ENCODE assay signal across 10 cellular contexts in the genomic region with DNA sequence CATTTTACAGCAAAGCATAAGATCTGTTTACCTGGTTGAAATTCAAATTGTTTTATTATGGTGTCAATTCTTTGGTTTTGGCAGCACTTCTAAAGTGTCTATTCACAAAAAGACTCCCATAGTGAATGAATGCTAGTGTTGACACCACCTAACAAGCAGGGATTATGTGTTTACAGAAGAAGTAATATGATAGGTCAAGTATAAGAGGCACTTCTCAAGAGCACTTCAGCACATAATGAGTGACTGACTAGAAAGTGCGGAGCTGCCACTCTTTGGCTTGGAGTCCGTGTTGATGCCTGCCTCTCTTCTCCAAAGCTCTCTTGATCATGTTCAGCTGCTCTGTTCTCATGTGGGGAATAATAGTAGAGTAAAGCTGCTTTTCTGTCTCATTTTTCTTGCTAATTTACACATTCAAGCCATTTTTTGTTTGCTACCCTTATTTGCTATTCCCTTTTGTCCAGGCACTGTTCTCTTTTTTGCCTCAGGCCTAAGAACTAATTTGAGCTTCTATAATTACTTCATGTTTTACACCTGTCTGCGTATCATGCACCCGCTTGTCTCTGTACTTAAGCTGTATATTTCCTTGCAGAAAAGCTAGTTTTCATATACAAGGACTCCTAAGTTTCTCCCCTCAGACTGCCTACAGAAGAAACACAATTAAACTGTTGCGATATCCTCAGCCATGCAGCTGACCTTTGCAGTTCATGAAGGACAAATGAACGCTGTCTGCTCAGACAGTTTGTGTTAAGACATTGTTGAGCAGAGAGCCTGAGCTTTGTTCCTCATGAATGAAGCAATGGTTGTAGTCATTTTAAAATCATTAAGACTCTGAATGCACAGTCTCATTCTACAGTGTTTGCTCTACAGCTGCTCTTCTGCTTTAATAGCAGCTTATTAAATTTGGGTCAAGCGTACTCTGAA. TPM values are rescaled to one million over a fixed set of nuclear protein-coding genes. Genes with fewer than 3 reads are reported as not detected.
DNase-seq lines count a peak whose midpoint lies in the region; ATAC-seq and TF ChIP-seq lines count a peak whose summit lies in the region.
"Had no signal": no experiment of that assay in that cellular context is flagged by ENCODE, and none has a peak within 500 bp of the region (broad histone marks: within the 10 kb centered on the region; RNA-seq: fewer than 3 reads in every experiment).

No MANE protein-coding gene starts in this region.

- H3K9me3 Mint-ChIP-seq in brain (peaks cover 4 to 12% (median 6%) of the 10 kb centered on the region in 5 experiments), WTC11 (no peaks in the 10 kb centered on the region)

- intact Hi-C loops in sciatic nerve (cut with DNase I): no loop called here

- peaks cover 12% of the 10 kb centered on the region for H3K36me3 Mint-ChIP-seq in brain
- no peaks in the 10 kb centered on the region for H3K36me3 Mint-ChIP-seq in WTC11

- peak overlapping the region; percentile 6 to 66 (median 51) for H3K4me3 Mint-ChIP-seq in brain
- no peak overlapping the region for H3K4me3 Mint-ChIP-seq in WTC11
- H3K4me3 Mint-ChIP-seq: nephron had no signal

- peaks cover 11% of the 10 kb centered on the region for H3K27me3 Mint-ChIP-seq in brain
- H3K27me3 Mint-ChIP-seq in WTC11 (ENCODE audit: low read depth): no peaks in the 10 kb centered on the region

- POLR2A ChIA-PET in WTC11 (lab: Charles Lee): no interaction called here

- DNase-seq in NCI-H128 (lab: John Stamatoyannopoulos, UW; ENCODE audit: unreplicated experiment): peak; percentile 92
- peak; percentile 71 for DNase-seq in NCI-H2171 treated with DMSO at 0.1 percent for 48 hours (lab: John Stamatoyannopoulos, UW)
- no peak for DNase-seq in sciatic nerve (ENCODE audit: low spot score)
- no peak for DNase-seq in WTC11 (ENCODE audit: low spot score)
- DNase-seq: kidney glomerular epithelial cell had no signal

- peak overlapping the region; percentile 5 to 92 (median 61) for H3K27ac Mint-ChIP-seq in brain
- H3K27ac Mint-ChIP-seq in WTC11: no peak overlapping the region
- H3K27ac Mint-ChIP-seq: nephron had no signal

- TF ChIP-seq CTCF in brain (conservative IDR thresholded peaks at IDR 0.05): no peak
- TF ChIP-seq CTCF in WTC11 (IDR thresholded peaks at IDR 0.05): no peak

- H3K4me1 Mint-ChIP-seq in brain (peaks cover 52% of the 10 kb centered on the region), WTC11 (peaks cover 5% of the 10 kb centered on the region; the same call in 1 of the 2 replicates)
- H3K4me1 Mint-ChIP-seq: nephron had no signal

- ATAC-seq in sciatic nerve: peak; percentile 72
- ATAC-seq in WTC11: no peak
- ATAC-seq in HG02852 (IDR thresholded peaks at IDR 0.05; ENCODE audit: unreplicated experiment): no peak
- ATAC-seq in GM18909 (IDR thresholded peaks at IDR 0.05; ENCODE audit: poor library complexity, unreplicated experiment): no peak
- ATAC-seq: K562 had no signal

- CTCF ChIA-PET in WTC11 (lab: Charles Lee): no interaction called here

TF ChIP-seq in WTC11, 78 proteins besides CTCF, POLR2A, EP300 and RAD21:
- TF ChIP-seq, protein P1, sequence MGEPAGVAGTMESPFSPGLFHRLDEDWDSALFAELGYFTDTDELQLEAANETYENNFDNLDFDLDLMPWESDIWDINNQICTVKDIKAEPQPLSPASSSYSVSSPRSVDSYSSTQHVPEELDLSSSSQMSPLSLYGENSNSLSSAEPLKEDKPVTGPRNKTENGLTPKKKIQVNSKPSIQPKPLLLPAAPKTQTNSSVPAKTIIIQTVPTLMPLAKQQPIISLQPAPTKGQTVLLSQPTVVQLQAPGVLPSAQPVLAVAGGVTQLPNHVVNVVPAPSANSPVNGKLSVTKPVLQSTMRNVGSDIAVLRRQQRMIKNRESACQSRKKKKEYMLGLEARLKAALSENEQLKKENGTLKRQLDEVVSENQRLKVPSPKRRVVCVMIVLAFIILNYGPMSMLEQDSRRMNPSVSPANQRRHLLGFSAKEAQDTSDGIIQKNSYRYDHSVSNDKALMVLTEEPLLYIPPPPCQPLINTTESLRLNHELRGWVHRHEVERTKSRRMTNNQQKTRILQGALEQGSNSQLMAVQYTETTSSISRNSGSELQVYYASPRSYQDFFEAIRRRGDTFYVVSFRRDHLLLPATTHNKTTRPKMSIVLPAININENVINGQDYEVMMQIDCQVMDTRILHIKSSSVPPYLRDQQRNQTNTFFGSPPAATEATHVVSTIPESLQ (CRISPR knock-in tag; IDR thresholded peaks at IDR 0.05): no peak
- TF ChIP-seq ZBTB21 (CRISPR knock-in tag; IDR thresholded peaks at IDR 0.05; ENCODE audit: borderline replicate concordance): no peak
- no peak for TF ChIP-seq ZNF232 (CRISPR knock-in tag; IDR thresholded peaks at IDR 0.05)
- TF ChIP-seq JUN (CRISPR knock-in tag; IDR thresholded peaks at IDR 0.05): no peak
- no peak for TF ChIP-seq KAT7 (CRISPR knock-in tag; IDR thresholded peaks at IDR 0.05; ENCODE audit: borderline replicate concordance)
- TF ChIP-seq RELA (CRISPR knock-in tag; IDR thresholded peaks at IDR 0.05; ENCODE audit: borderline replicate concordance): no peak

RNA-seq across cellular contexts. Expression of a gene that starts 22.9 kb away (rescaled TPM):
- 0.20 TPM for polyA plus RNA-seq in brain (ENCODE audit: insufficient read depth, low read depth, low replicate concordance)
- total RNA-seq in sciatic nerve (1.5 TPM), WTC11 (2021) (0.07 to 0.30 TPM (median 0.15 TPM) in 3 replicates)
- total RNA-seq: K562 had no signal
- polyA plus RNA-seq: K562 had no signal

Comparison
In these comparisons a context has a peak if more than half of its experiments do, and no peak if none do; other contexts are left out.
1. DNase-seq: peak in NCI-H128 (single experiment) and NCI-H2171 treated with DMSO at 0.1 percent for 48 hours (single experiment); none in sciatic nerve (single experiment) and WTC11 (single experiment).